18 cellular contexts compared by ENCODE assay signal in genomic region chr14:60217713-60218112, GRCh38. TPM values are rescaled to one million over a fixed set of nuclear protein-coding genes. Genes with fewer than 3 reads are reported as not detected.
DNase-seq lines count a peak whose midpoint lies in the region; ATAC-seq and TF ChIP-seq lines count a peak whose summit lies in the region.
"Had no signal": no experiment of that assay in that cellular context is flagged by ENCODE, and none has a peak within 500 bp of the region (broad histone marks: within the 10 kb centered on the region; RNA-seq: fewer than 3 reads in every experiment).

No MANE protein-coding gene starts in this region.

- no peak overlapping the region for H3K18ac ChIP-seq in IMR-90 (ENCODE audit: low read depth, low read length)

- TF ChIP-seq RAD21 in IMR-90 (IDR thresholded peaks at IDR 0.05; ENCODE audit: low read length): no peak

- no peak overlapping the region for H3K9ac ChIP-seq in IMR-90 (ENCODE audit: low read depth, low read length)
- no peak overlapping the region for H3K9ac ChIP-seq in skeletal muscle tissue (ENCODE audit: low read depth in 1 of 3, low read length in 3 of 3)

- no peak overlapping the region for H3K4me3 Mint-ChIP-seq in MCF 10A (ENCODE audit: unreplicated experiment)
- H3K4me3 Mint-ChIP-seq: CD14-positive monocyte had no signal

- no peak overlapping the region for H3K27ac Mint-ChIP-seq in MCF 10A (ENCODE audit: low read depth, unreplicated experiment)
- H3K27ac Mint-ChIP-seq: CD14-positive monocyte had no signal

- H3K4me2 ChIP-seq in IMR-90 (ENCODE audit: low read depth, low read length): no peak overlapping the region

- H3K27me3 ChIP-seq in IMR-90 (ENCODE audit: control insufficient read depth, insufficient read depth, low read length): peaks cover 11% of the 10 kb centered on the region
- no peaks in the 10 kb centered on the region for H3K27me3 ChIP-seq in esophagus muscularis mucosa
- H3K27me3 ChIP-seq in skeletal muscle tissue (ENCODE audit: control insufficient read depth in 3 of 3, insufficient read depth in 3 of 3, low read length in 3 of 3): no peaks in the 10 kb centered on the region
- H3K27me3 ChIP-seq: SJCRH30 had no signal

- H3K14ac ChIP-seq in IMR-90 (replicated peaks; ENCODE audit: low read depth, low read length): no peak overlapping the region

- no peak overlapping the region for H2AK5ac ChIP-seq in IMR-90 (ENCODE audit: low read depth, low read length)

- no peaks in the 10 kb centered on the region for H3K4me1 Mint-ChIP-seq in MCF 10A (ENCODE audit: insufficient read depth, unreplicated experiment)
- H3K4me1 Mint-ChIP-seq: CD14-positive monocyte had no signal

- no peak overlapping the region for H2BK5ac ChIP-seq in IMR-90 (ENCODE audit: low read depth, low read length, poor library complexity, severe bottlenecking)

- H3K27ac ChIP-seq in IMR-90 (ENCODE audit: insufficient read depth, low read length) (no peak overlapping the region), esophagus muscularis mucosa (replicated peaks in 1 of 4) (peak overlapping the region; percentile 44 to 69 (median 64)), skeletal muscle tissue (ENCODE audit: low read depth, low read length) (peak overlapping the region; percentile 43)
- H3K27ac ChIP-seq: RWPE1, SJCRH30 had no signal

- in situ Hi-C loops in IMR-90 (cut with MboI; ENCODE audit: low sequenced_read_pairs): no loop called here

- no peaks in the 10 kb centered on the region for H4K20me1 ChIP-seq in IMR-90 (ENCODE audit: insufficient read depth, low read length)

- DNase-seq in DMS79 treated with DMSO at 0.1 percent for 48 hours (lab: John Stamatoyannopoulos, UW) (peak; percentile 66), IMR-90 (no peak), esophagus muscularis mucosa (ENCODE audit: extremely low spot score) (no peak), NCI-H82 (lab: John Stamatoyannopoulos, UW) (no peak), MCF 10A (ENCODE audit: unreplicated experiment) (no peak), DMS53 (lab: John Stamatoyannopoulos, UW) (no peak)
- DNase-seq in activated CD8-positive, alpha-beta memory T cell treated with anti-CD3 and anti-CD28 coated beads, Interleukin-2, amount 50 U/mL, for 48 hours: no peak
- DNase-seq: DMS 273 treated with DMSO at 0.1 percent for 48 hours, GOT3, KBM-7, NCI-H1092, NCI-H2171 treated with DMSO at 0.1 percent for 48 hours, NCI-H446 treated with DMSO at 0.1 percent for 48 hours, SW 1271 had no signal

- no peaks in the 10 kb centered on the region for H3K36me3 Mint-ChIP-seq in MCF 10A (ENCODE audit: insufficient read depth, unreplicated experiment)
- H3K36me3 Mint-ChIP-seq: CD14-positive monocyte had no signal

- BruUV-seq in IMR-90 (replicated peaks; lab: Mats Ljungman, UMichigan) (no TSS peak), MCF 10A (replicated peaks; lab: Mats Ljungman, UMichigan) (no TSS peak)

- H4K91ac ChIP-seq in IMR-90 (ENCODE audit: insufficient read depth, low read depth, low read length): no peak overlapping the region

- no peak overlapping the region for H2BK20ac ChIP-seq in IMR-90 (ENCODE audit: low read depth, low read length)

- H3K9me3 ChIP-seq in IMR-90 (ENCODE audit: control insufficient read depth, insufficient read depth, low read length): peaks cover 2% of the 10 kb centered on the region; the same call in 1 of the 2 replicates
- H3K9me3 ChIP-seq in esophagus muscularis mucosa: no peaks in the 10 kb centered on the region
- no peaks in the 10 kb centered on the region for H3K9me3 ChIP-seq in skeletal muscle tissue (ENCODE audit: control insufficient read depth in 3 of 3, low read length in 3 of 3)
- H3K9me3 ChIP-seq: SJCRH30 had no signal

- TF ChIP-seq CTCF in IMR-90 (conservative IDR thresholded peaks at IDR 0.05; ENCODE audit: low read depth, low read length) (no peak), esophagus muscularis mucosa (IDR thresholded peaks at IDR 0.05) (no peak), MCF 10A (IDR thresholded peaks at IDR 0.05; ENCODE audit: unreplicated experiment) (no peak)

- POLR2A ChIA-PET in IMR-90 (lab: Charles Lee; ENCODE audit: unreplicated experiment) (no interaction called here), MCF 10A (lab: Yijun Ruan, JAX) (no interaction called here)

- H3K36me3 ChIP-seq in IMR-90 (ENCODE audit: control insufficient read depth, insufficient read depth, low read length) (no peaks in the 10 kb centered on the region), esophagus muscularis mucosa (no peaks in the 10 kb centered on the region), skeletal muscle tissue (ENCODE audit: control insufficient read depth in 3 of 3, insufficient read depth in 3 of 3, low read length in 3 of 3) (no peaks in the 10 kb centered on the region)
- H3K36me3 ChIP-seq: SJCRH30 had no signal

- no peak overlapping the region for H2BK15ac ChIP-seq in IMR-90 (ENCODE audit: low read depth, low read length)

- WGBS in IMR-90 (ENCODE audit: extremely low coverage in 2 of 2, insufficient read length in 1 of 2), 2 experiments: no CpG with 5 or more reads among the region's 3 CpGs
- WGBS in esophagus muscularis mucosa: 45% methylated on average over 3 of the region's 3 CpGs

- no peak overlapping the region for H4K5ac ChIP-seq in IMR-90 (ENCODE audit: low read depth, low read length)

- no peaks in the 10 kb centered on the region for H3K27me3 Mint-ChIP-seq in MCF 10A (ENCODE audit: insufficient read depth, unreplicated experiment)

- H3K56ac ChIP-seq in IMR-90 (ENCODE audit: extremely low read depth, insufficient read depth, low read length): no peak overlapping the region

- TF ChIP-seq POLR2A in IMR-90 (IDR thresholded peaks at IDR 0.05; ENCODE audit: low read depth, low read length) (no peak), esophagus muscularis mucosa (IDR thresholded peaks at IDR 0.05; ENCODE audit: low read depth) (no peak)

- H2AK9ac ChIP-seq in IMR-90 (replicated peaks; ENCODE audit: low read depth, low read length, poor library complexity): peak overlapping the region; percentile 17

- TF ChIP-seq EP300 in esophagus muscularis mucosa (IDR thresholded peaks at IDR 0.05): no peak

- intact Hi-C loops in IMR-90 (cut with micrococcal nuclease): no loop called here
- intact Hi-C loops in esophagus muscularis mucosa (cut with DNase I): no loop called here
- intact Hi-C loops in MCF 10A (cut with micrococcal nuclease): no loop called here

- no peak overlapping the region for H3K4ac ChIP-seq in IMR-90 (ENCODE audit: low read depth, low read length)

- ATAC-seq in IMR-90 (ENCODE audit: low read depth): no peak

- H2AFZ ChIP-seq in IMR-90 (replicated peaks; ENCODE audit: low read length, poor library complexity): no peak overlapping the region

- CTCF ChIA-PET in IMR-90 (lab: Yijun Ruan, JAX) (interaction anchor here (0.6 kb wide), 1 partner anchor 1020 kb away, joined by 3 read pairs; no protein-coding TSS in a partner anchor), MCF 10A (lab: Yijun Ruan, JAX) (interaction anchor here (0.5 kb wide), 1 partner anchor 344 kb away, joined by 3 read pairs; no protein-coding TSS in a partner anchor)

- no peaks in the 10 kb centered on the region for H3K79me1 ChIP-seq in IMR-90 (ENCODE audit: low read depth in 1 of 2, low read length in 2 of 2)

- H4K8ac ChIP-seq in IMR-90 (ENCODE audit: low read depth in 2 of 2, low read length in 2 of 2): no peak overlapping the region

- no peak overlapping the region for H3K4me3 ChIP-seq in IMR-90 (ENCODE audit: insufficient read depth, low read depth, low read length)
- no peak overlapping the region for H3K4me3 ChIP-seq in esophagus muscularis mucosa
- no peak overlapping the region for H3K4me3 ChIP-seq in skeletal muscle tissue (ENCODE audit: low read length in 3 of 3)
- H3K4me3 ChIP-seq: SJCRH30 had no signal

- no peak overlapping the region for H2BK120ac ChIP-seq in IMR-90 (ENCODE audit: low read depth, low read length)

- no peaks in the 10 kb centered on the region; the same call in 1 of the 2 replicates for H3K4me1 ChIP-seq in IMR-90 (ENCODE audit: control insufficient read depth, insufficient read depth, low read length)
- H3K4me1 ChIP-seq in esophagus muscularis mucosa: peaks cover 9 to 48% (median 33%) of the 10 kb centered on the region in 4 donors
- H3K4me1 ChIP-seq in skeletal muscle tissue (ENCODE audit: control insufficient read depth in 3 of 3, insufficient read depth in 3 of 3, low read length in 3 of 3): peaks cover 18 to 52% (median 35%) of the 10 kb centered on the region in 3 donors
- H3K4me1 ChIP-seq: SJCRH30 had no signal

- no peaks in the 10 kb centered on the region for H3K9me3 Mint-ChIP-seq in MCF 10A (ENCODE audit: unreplicated experiment)

- dilution Hi-C loops in IMR-90 (cut with HindIII; ENCODE audit: low sequenced_read_pairs, unreplicated experiment): no loop called here

- H3K9me1 ChIP-seq in IMR-90 (ENCODE audit: insufficient read depth, low read length): no peaks in the 10 kb centered on the region

- H3K23ac ChIP-seq in IMR-90 (ENCODE audit: low read depth, low read length): no peak overlapping the region

TF ChIP-seq in IMR-90, 13 proteins besides CTCF, POLR2A, EP300 and RAD21 (continues in another document):
- no peak for TF ChIP-seq BHLHE40 (IDR thresholded peaks at IDR 0.05; ENCODE audit: low read depth, low read length)
- TF ChIP-seq, protein P1, sequence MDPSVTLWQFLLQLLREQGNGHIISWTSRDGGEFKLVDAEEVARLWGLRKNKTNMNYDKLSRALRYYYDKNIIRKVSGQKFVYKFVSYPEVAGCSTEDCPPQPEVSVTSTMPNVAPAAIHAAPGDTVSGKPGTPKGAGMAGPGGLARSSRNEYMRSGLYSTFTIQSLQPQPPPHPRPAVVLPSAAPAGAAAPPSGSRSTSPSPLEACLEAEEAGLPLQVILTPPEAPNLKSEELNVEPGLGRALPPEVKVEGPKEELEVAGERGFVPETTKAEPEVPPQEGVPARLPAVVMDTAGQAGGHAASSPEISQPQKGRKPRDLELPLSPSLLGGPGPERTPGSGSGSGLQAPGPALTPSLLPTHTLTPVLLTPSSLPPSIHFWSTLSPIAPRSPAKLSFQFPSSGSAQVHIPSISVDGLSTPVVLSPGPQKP (IDR thresholded peaks at IDR 0.05; ENCODE audit: borderline replicate concordance, low read depth, low read length): no peak
- no peak for TF ChIP-seq MXI1 (IDR thresholded peaks at IDR 0.05; ENCODE audit: borderline replicate concordance, low read depth, low read length)

RNA-seq across cellular contexts. Expression of gene PPM1A, which starts 31.3 kb away (rescaled TPM):
- total RNA-seq in IMR-90 (2012; rRNA removed): 14.3 and 22.8 TPM in 2 replicates
- polyA plus RNA-seq in IMR-90 (2012; rRNA removed): 11.3 and 15.1 TPM in 2 replicates
- polyA plus RNA-seq in IMR-90 (2012; cell fraction: cytosol; rRNA removed): 1.1 and 1.8 TPM in 2 replicates
- polyA plus RNA-seq in IMR-90 (2012; cell fraction: nucleus; rRNA removed; ENCODE audit: low replicate concordance): 3.0 and 35.6 TPM in 2 replicates
- total RNA-seq in esophagus muscularis mucosa: 10 to 100 TPM; 40.4 to 60.2 (median 53.6) TPM
- 36.0 TPM for total RNA-seq in skeletal muscle tissue
- total RNA-seq in MCF 10A (2022): 47.2 and 50.4 TPM in 2 replicates

RNA-seq across cellular contexts. Expression of gene DHRS7, which starts 52.5 kb away (rescaled TPM):
- total RNA-seq in IMR-90 (2012; rRNA removed): 50.2 and 56.7 TPM in 2 replicates
- polyA plus RNA-seq in IMR-90 (2012; rRNA removed): 30.3 and 33.9 TPM in 2 replicates
- polyA plus RNA-seq in IMR-90 (2012; cell fraction: cytosol; rRNA removed): 42.3 and 58.5 TPM in 2 replicates
- polyA plus RNA-seq in IMR-90 (2012; cell fraction: nucleus; rRNA removed; ENCODE audit: low replicate concordance): 16.3 and 17.9 TPM in 2 replicates
- total RNA-seq in esophagus muscularis mucosa: 10 to 100 TPM; 46.1 to 70.5 (median 59.5) TPM
- 139 TPM for total RNA-seq in skeletal muscle tissue
- 71.4 and 96.4 TPM in 2 replicates for total RNA-seq in MCF 10A (2022)
